ENCODE assay signal across 24 cellular contexts in the genomic region with DNA sequence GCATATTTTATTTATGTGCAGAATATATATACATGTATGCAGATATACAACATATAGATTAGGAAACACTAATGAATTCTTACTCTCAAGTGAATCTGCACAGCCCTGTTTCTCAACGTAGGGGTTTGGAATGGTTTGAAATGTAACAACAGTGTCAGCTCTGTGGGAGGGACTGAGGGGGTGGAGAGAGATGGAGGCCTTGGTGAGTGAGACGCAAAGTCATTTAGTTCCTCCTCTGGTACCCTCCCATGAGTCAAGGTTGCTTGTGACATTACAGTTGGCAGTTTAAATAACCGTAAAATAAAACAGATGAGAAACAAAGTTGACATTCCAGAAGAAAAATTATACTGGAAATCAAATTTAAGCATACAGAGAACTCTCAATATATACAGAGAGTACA.
"Had no signal": no experiment of that assay in that cellular context is flagged by ENCODE, and none has a peak within 500 bp of the region (broad histone marks: within the 10 kb centered on the region; RNA-seq: fewer than 3 reads in every experiment).

No MANE protein-coding gene starts in this region.

- H3K36me3 ChIP-seq: breast epithelium, left ventricle myocardium inferior, neutrophil, uterus had no signal

- H3K79me2 ChIP-seq: parathyroid adenoma had no signal

- H2AFZ ChIP-seq: parathyroid adenoma had no signal

- DNase-seq: activated B cell treated with CpG ODN at 0.5 μM for 24 hours; activated CD4-positive, alpha-beta T cell treated with anti-CD3 and anti-CD28 coated beads for 36 hours; activated CD4-positive, alpha-beta T cell treated with anti-CD3 and anti-CD28 coated beads, Interleukin-2, amount 50 U/mL, for 4 hours; activated CD8-positive, alpha-beta memory T cell treated with anti-CD3 and anti-CD28 coated beads for 24 hours; activated CD8-positive, alpha-beta memory T cell treated with anti-CD3 and anti-CD28 coated beads, Interleukin-2, amount 50 U/mL, for 4 hours; activated naive CD4-positive, alpha-beta T cell; activated T-cell treated with anti-CD3 and anti-CD28 coated beads, Interleukin-2, amount 50 U/mL, for 4 hours; hippocampal formation; kidney glomerular epithelial cell; left ventricle myocardium inferior; natural killer cell; stimulated activated CD4-positive, alpha-beta T cell treated with anti-CD3 and anti-CD28 coated beads, Interleukin-15, amount 100 ng/mL, for 24 hours; T-helper 9 cell; testis; trophoblast cell; uterus had no signal

- H3K9ac ChIP-seq: parathyroid adenoma had no signal

- ATAC-seq: activated CD4-positive, alpha-beta T cell treated with anti-CD3 and anti-CD28 coated beads for 36 hours; activated T-cell treated with anti-CD3 and anti-CD28 coated beads, Interleukin-2, amount 50 U/mL, for 4 hours; natural killer cell; sciatic nerve; stimulated activated memory B cell treated with anti-CD40 and anti-IgM and Interleukin-4, amounts not matched to agents 10 μg/mL and 1 μg/mL and 100 μg/mL, for 72 hours had no signal

- H3K27me3 ChIP-seq: breast epithelium, neutrophil, testis, uterus had no signal

- H3K4me2 ChIP-seq: smooth muscle cell had no signal

- H3K4me1 ChIP-seq: breast epithelium, left ventricle myocardium inferior, parathyroid adenoma, testis, uterus had no signal

- H3K27ac ChIP-seq: coronary artery, epithelial cell of prostate, left ventricle myocardium inferior, neutrophil, parathyroid adenoma, testis, uterus had no signal

- H3K4me3 ChIP-seq: breast epithelium, coronary artery, left ventricle myocardium inferior, smooth muscle cell, testis, uterus had no signal

- H3K9me3 ChIP-seq: breast epithelium, neutrophil, testis, uterus had no signal
